Comparison of ENCODE assay signal across 1 cellular context in genomic region chr12:6853626-6854025, GRCh38.
A peak's percentile ranks its signal among the peaks of the same experiment; 100 is the strongest.
TF ChIP-seq lines count a peak whose summit lies in the region.

No MANE protein-coding gene starts in this region.

TF ChIP-seq in HepG2, 621 proteins besides CTCF, POLR2A, EP300 and RAD21:
- no peak for TF ChIP-seq MAFF (IDR thresholded peaks at IDR 0.05; ENCODE audit: low read depth, low read length)
- TF ChIP-seq THYN1 (CRISPR knock-in tag; IDR thresholded peaks at IDR 0.05; ENCODE audit: borderline replicate concordance, low read depth), result peak; percentile 66; the same call in 1 of the 2 replicates
TF ChIP-seq in HepG2: peak in this region for 1.
